1 cellular context compared by ENCODE assay signal in genomic region chr11:83071641-83072591, GRCh38.
A peak's percentile ranks its signal among the peaks of the same experiment; 100 is the strongest.
TF ChIP-seq lines count a peak whose summit lies in the region.

Gene RAB30 (minus strand): TSS chr11:83071897. CDS start chr11:82997316, 74,581 bp downstream.

TF ChIP-seq in HepG2, 621 proteins besides CTCF, POLR2A, EP300 and RAD21 (continued from another document and continues in another):
- 0 out of 2 replicates have a peak, but pooled peaks have one; percentile 16 for TF ChIP-seq TFDP2 (CRISPR knock-in tag; IDR thresholded peaks at IDR 0.05)
- TF ChIP-seq ZKSCAN8 (CRISPR knock-in tag; IDR thresholded peaks at IDR 0.05; ENCODE audit: borderline replicate concordance): 0 out of 2 replicates have a peak, but pooled peaks have one; percentile 21
- peak; percentile 23; the same call in 1 of the 2 replicates for TF ChIP-seq THAP8 (CRISPR knock-in tag; IDR thresholded peaks at IDR 0.05; ENCODE audit: borderline replicate concordance)
- peak; percentile 96 for TF ChIP-seq JUN (CRISPR knock-in tag; IDR thresholded peaks at IDR 0.05)
- peak; percentile 85 for TF ChIP-seq ZFP82 (CRISPR knock-in tag; IDR thresholded peaks at IDR 0.05; ENCODE audit: borderline replicate concordance)
- TF ChIP-seq ZNF607 (CRISPR knock-in tag; IDR thresholded peaks at IDR 0.05; ENCODE audit: borderline replicate concordance): peak; percentile 84
- TF ChIP-seq TMF1 (CRISPR knock-in tag; IDR thresholded peaks at IDR 0.05; ENCODE audit: low read depth): peak; percentile 30; the same call in 1 of the 2 replicates
- 0 out of 2 replicates have a peak, but pooled peaks have one; percentile 51 for TF ChIP-seq ZBTB44 (CRISPR knock-in tag; IDR thresholded peaks at IDR 0.05)
- no peak for TF ChIP-seq RFX5 (IDR thresholded peaks at IDR 0.05; ENCODE audit: low read depth, low read length)
- peak; percentile 92 for TF ChIP-seq ZSCAN31 (CRISPR knock-in tag; IDR thresholded peaks at IDR 0.05; ENCODE audit: low read depth)
- peak; percentile 86; the same call in 2 of the 3 replicates for TF ChIP-seq MXI1 (IDR thresholded peaks at IDR 0.05; ENCODE audit: borderline replicate concordance, low read depth, low read length)
- TF ChIP-seq MBD4 (IDR thresholded peaks at IDR 0.05; ENCODE audit: borderline replicate concordance, low read length): no peak
- peak; percentile 68; the same call in 1 of the 2 replicates for TF ChIP-seq YEATS2 (CRISPR knock-in tag; IDR thresholded peaks at IDR 0.05; ENCODE audit: borderline replicate concordance)
- peak; percentile 72; the same call in 1 of the 2 replicates for TF ChIP-seq PATZ1 (CRISPR knock-in tag; IDR thresholded peaks at IDR 0.05)
- peak; percentile 61; the same call in 1 of the 2 replicates for TF ChIP-seq ZBTB38 (CRISPR knock-in tag; IDR thresholded peaks at IDR 0.05)
- no peak for TF ChIP-seq TCF12 (IDR thresholded peaks at IDR 0.05)
- peak; percentile 72 for TF ChIP-seq TCF12 (CRISPR knock-in tag; IDR thresholded peaks at IDR 0.05)
- TF ChIP-seq RARA (CRISPR knock-in tag; IDR thresholded peaks at IDR 0.05): peak; percentile 32; the same call in 1 of the 2 replicates
- TF ChIP-seq ATF2 (CRISPR knock-in tag; IDR thresholded peaks at IDR 0.05): peak; percentile 100
- TF ChIP-seq ZFX (CRISPR knock-in tag; IDR thresholded peaks at IDR 0.05; ENCODE audit: low read depth): peak; percentile 97
- TF ChIP-seq NFKB2 (CRISPR knock-in tag; IDR thresholded peaks at IDR 0.05; ENCODE audit: borderline replicate concordance): peak; percentile 81; the same call in 1 of the 2 replicates
- 0 out of 2 replicates have a peak, but pooled peaks have one; percentile 23 for TF ChIP-seq ZNF317 (CRISPR knock-in tag; IDR thresholded peaks at IDR 0.05)
- TF ChIP-seq FIP1L1 (IDR thresholded peaks at IDR 0.05; ENCODE audit: borderline replicate concordance, insufficient read depth, low read depth, low read length): peak; percentile 55; the same call in 1 of the 2 replicates
- TF ChIP-seq HOXA3 (CRISPR knock-in tag; IDR thresholded peaks at IDR 0.05): peak; percentile 96
- TF ChIP-seq MEIS2 (CRISPR knock-in tag; IDR thresholded peaks at IDR 0.05): peak; percentile 51; the same call in 1 of the 2 replicates
- TF ChIP-seq KAT8 (CRISPR knock-in tag; IDR thresholded peaks at IDR 0.05): peak; percentile 87
- TF ChIP-seq ZNF572 (CRISPR knock-in tag; IDR thresholded peaks at IDR 0.05): peak; percentile 76
- 0 out of 2 replicates have a peak, but pooled peaks have one; percentile 36 for TF ChIP-seq ZNF232 (CRISPR knock-in tag; IDR thresholded peaks at IDR 0.05; ENCODE audit: borderline replicate concordance)
- TF ChIP-seq PAF1 (CRISPR knock-in tag; IDR thresholded peaks at IDR 0.05): no peak
- TF ChIP-seq MAZ (IDR thresholded peaks at IDR 0.05; ENCODE audit: borderline replicate concordance, low read depth, low read length): no peak
- TF ChIP-seq MAZ (CRISPR knock-in tag; IDR thresholded peaks at IDR 0.05; ENCODE audit: low read depth): peak; percentile 53
- 0 out of 2 replicates have a peak, but pooled peaks have one; percentile 43 for TF ChIP-seq AFF4 (CRISPR knock-in tag; IDR thresholded peaks at IDR 0.05)
- TF ChIP-seq ZNF543 (CRISPR knock-in tag; IDR thresholded peaks at IDR 0.05): peak; percentile 23; the same call in 1 of the 2 replicates
- TF ChIP-seq ZNF337 (CRISPR knock-in tag; IDR thresholded peaks at IDR 0.05; ENCODE audit: borderline replicate concordance, low read depth): peak; percentile 82; the same call in 1 of the 2 replicates
- TF ChIP-seq ZNF883 (CRISPR knock-in tag; IDR thresholded peaks at IDR 0.05; ENCODE audit: not compliant biosample characterization): peak; percentile 44
- peak; percentile 68; the same call in 1 of the 2 replicates for TF ChIP-seq CBX5 (CRISPR knock-in tag; IDR thresholded peaks at IDR 0.05; ENCODE audit: borderline replicate concordance)
- TF ChIP-seq ZNF891 (CRISPR knock-in tag; IDR thresholded peaks at IDR 0.05): peak; percentile 72; the same call in 1 of the 2 replicates
- TF ChIP-seq NR3C1 (CRISPR knock-in tag; IDR thresholded peaks at IDR 0.05): no peak
- peak; percentile 78 for TF ChIP-seq SOX5 (CRISPR knock-in tag; IDR thresholded peaks at IDR 0.05; ENCODE audit: borderline replicate concordance)
- peak; percentile 52; the same call in 1 of the 2 replicates for TF ChIP-seq KDM5B (CRISPR knock-in tag; IDR thresholded peaks at IDR 0.05; ENCODE audit: borderline replicate concordance)
- TF ChIP-seq ZNF143 (CRISPR knock-in tag; IDR thresholded peaks at IDR 0.05): peak; percentile 98
- TF ChIP-seq FOXK1 (CRISPR knock-in tag; IDR thresholded peaks at IDR 0.05; ENCODE audit: borderline replicate concordance, low read depth): peak; percentile 74; the same call in 1 of the 2 replicates
- 0 out of 2 replicates have a peak, but pooled peaks have one; percentile 27 for TF ChIP-seq ZNF263 (CRISPR knock-in tag; IDR thresholded peaks at IDR 0.05)
- TF ChIP-seq REPIN1 (CRISPR knock-in tag; IDR thresholded peaks at IDR 0.05; ENCODE audit: borderline replicate concordance, low read depth): peak; percentile 65; the same call in 1 of the 2 replicates
- TF ChIP-seq ZNF574 (CRISPR knock-in tag; IDR thresholded peaks at IDR 0.05): peak; percentile 78
- no peak for TF ChIP-seq HMG20A (CRISPR knock-in tag; IDR thresholded peaks at IDR 0.05; ENCODE audit: borderline replicate concordance)
- TF ChIP-seq SMC3 (IDR thresholded peaks at IDR 0.05; ENCODE audit: low read length): peak; percentile 17; the same call in 1 of the 2 replicates
- TF ChIP-seq ZMYM2 (CRISPR knock-in tag; IDR thresholded peaks at IDR 0.05): no peak
- TF ChIP-seq ARID3A (IDR thresholded peaks at IDR 0.05; ENCODE audit: low read depth, low read length): peak; percentile 19; the same call in 1 of the 2 replicates
- peak; percentile 56; the same call in 1 of the 2 replicates for TF ChIP-seq SAFB2 (CRISPR knock-in tag; IDR thresholded peaks at IDR 0.05; ENCODE audit: borderline replicate concordance, low read depth)
- no peak for TF ChIP-seq KDM6A (CRISPR knock-in tag; IDR thresholded peaks at IDR 0.05; ENCODE audit: low read depth)
- TF ChIP-seq SP2 (CRISPR knock-in tag; IDR thresholded peaks at IDR 0.05): peak; percentile 49
